In genomic region chr1:11059166-11059989, GRCh38 we compare ENCODE assay signal across 8 cellular contexts. TPM values are rescaled to one million over a fixed set of nuclear protein-coding genes. Genes with fewer than 3 reads are reported as not detected.
A peak's percentile ranks its signal among the peaks of the same experiment; 100 is the strongest.
DNase-seq lines count a peak whose midpoint lies in the region; ATAC-seq and TF ChIP-seq lines count a peak whose summit lies in the region.

No MANE protein-coding gene starts in this region.

- intact Hi-C loops in body of pancreas (cut with DNase I): no loop called here

- H3K4me3 Mint-ChIP-seq in memory B cell: peak overlapping the region; percentile 89
- peak overlapping the region; percentile 97 for H3K4me3 Mint-ChIP-seq in type B pancreatic cell

- H3K36me3 ChIP-seq in GM06990 (ENCODE audit: control insufficient read depth, insufficient read depth, low read length): peaks cover 19% of the 10 kb centered on the region
- H3K36me3 ChIP-seq in body of pancreas (replicated peaks in 1 of 2; ENCODE audit: insufficient read depth in 1 of 2, low read depth in 2 of 2): peaks cover 0 to 7% of the 10 kb centered on the region in 2 donors

- H3K27ac ChIP-seq in body of pancreas: peak overlapping the region; percentile 46 to 76 (median 70)

- DNase-seq in GM06990 (ENCODE audit: extremely low read depth, insufficient read length) (no peak), NAMALWA (ENCODE audit: low spot score) (peak; percentile 57), body of pancreas (peak in 2 of 4 donors; percentile 8 to 28), memory B cell (ENCODE audit: low spot score in 2 of 2) (peak in 1 of 2 donors; percentile 12), type B pancreatic cell (ENCODE audit: extremely low spot score, unreplicated experiment) (no peak), SKM-1 treated with dmso at 0.1 percent for 144 hours (lab: John Stamatoyannopoulos, UW; ENCODE audit: unreplicated experiment) (no peak), DMS79 treated with DMSO at 0.1 percent for 48 hours (lab: John Stamatoyannopoulos, UW) (no peak)

- H3K36me3 Mint-ChIP-seq in memory B cell: peaks cover 4% of the 10 kb centered on the region
- H3K36me3 Mint-ChIP-seq in type B pancreatic cell: no peaks in the 10 kb centered on the region

- WGBS in body of pancreas, 2 donors: 0 to 1% methylated on average over 2 to 42 of the region's 75 CpGs

- peak; percentile 17 for ATAC-seq in GM21723 (IDR thresholded peaks at IDR 0.05; ENCODE audit: unreplicated experiment)
- ATAC-seq in body of pancreas: peak; percentile 28
- peak; percentile 23 for ATAC-seq in memory B cell (ENCODE audit: low read depth)

- no peaks in the 10 kb centered on the region for H3K27me3 Mint-ChIP-seq in memory B cell
- no peaks in the 10 kb centered on the region for H3K27me3 Mint-ChIP-seq in type B pancreatic cell

- no peak for TF ChIP-seq POLR2A in body of pancreas (IDR thresholded peaks at IDR 0.05)

- H3K27ac Mint-ChIP-seq in memory B cell (peak overlapping the region; percentile 59), type B pancreatic cell (peak overlapping the region; percentile 80)

- H3K9me3 ChIP-seq in body of pancreas: no peaks in the 10 kb centered on the region

- H3K27me3 ChIP-seq in GM06990 (replicated peaks; ENCODE audit: control insufficient read depth, insufficient read depth, low read length): no peaks in the 10 kb centered on the region
- H3K27me3 ChIP-seq in body of pancreas: no peaks in the 10 kb centered on the region

- TF ChIP-seq CTCF in GM06990 (IDR thresholded peaks at IDR 0.05; ENCODE audit: insufficient read depth, low read length, poor library complexity, severe bottlenecking): no peak
- no peak for TF ChIP-seq CTCF in body of pancreas (IDR thresholded peaks at IDR 0.05)
- no peak for TF ChIP-seq CTCF in type B pancreatic cell (conservative IDR thresholded peaks at IDR 0.05)

- H3K4me3 ChIP-seq in GM06990 (replicated peaks; ENCODE audit: low read depth, low read length): peak overlapping the region; percentile 96
- H3K4me3 ChIP-seq in body of pancreas: peak overlapping the region; percentile 92 to 99

- H3K9me3 Mint-ChIP-seq in memory B cell (no peaks in the 10 kb centered on the region), type B pancreatic cell (no peaks in the 10 kb centered on the region)

- H3K4me1 Mint-ChIP-seq in memory B cell (peaks cover 14% of the 10 kb centered on the region), type B pancreatic cell (ENCODE audit: unreplicated experiment) (peaks cover 11% of the 10 kb centered on the region)

- peaks cover 41% of the 10 kb centered on the region for H3K4me1 ChIP-seq in body of pancreas

RNA-seq across cellular contexts. Expression of gene SRM, which starts 0.4 kb away (rescaled TPM):
- total RNA-seq in body of pancreas (100 to 1,000 TPM in 1 of 2 donors, 10 to 100 TPM in 1; 50.3 to 159 TPM), type B pancreatic cell (ENCODE audit: low replicate concordance) (61.5 and 92.6 TPM in 2 replicates)

RNA-seq across cellular contexts. Expression of gene MASP2, which starts 12.3 kb away (rescaled TPM):
- not detected for total RNA-seq in body of pancreas
- 0.29 and 0.34 TPM in 2 replicates for total RNA-seq in type B pancreatic cell (ENCODE audit: low replicate concordance)

RNA-seq across cellular contexts. Expression of gene EXOSC10, which starts 40.3 kb away (rescaled TPM):
- total RNA-seq in body of pancreas (10 to 100 TPM; 37.9 to 83.4 TPM), type B pancreatic cell (ENCODE audit: low replicate concordance) (63.5 and 81.8 TPM in 2 replicates)

RNA-seq across cellular contexts. Expression of gene TARDBP, which starts 46.9 kb away (rescaled TPM):
- 100 to 1,000 TPM; 104 to 136 TPM for total RNA-seq in body of pancreas
- total RNA-seq in type B pancreatic cell (ENCODE audit: low replicate concordance): 153 and 188 TPM in 2 replicates
